ENCODE assay signal across 8 cellular contexts in genomic region chr11:45872513-45873356, GRCh38. TPM values are rescaled to one million over a fixed set of nuclear protein-coding genes. Genes with fewer than 3 reads are reported as not detected.
DNase-seq lines count a peak whose midpoint lies in the region; ATAC-seq and TF ChIP-seq lines count a peak whose summit lies in the region.

No MANE protein-coding gene starts in this region.

- H3K4me1 ChIP-seq in A673 (ENCODE audit: insufficient read depth, low read length, poor library complexity, severe bottlenecking) (peaks cover 21% of the 10 kb centered on the region), esophagus muscularis mucosa (no peaks in the 10 kb centered on the region)

- POLR2A ChIA-PET in A673 (lab: Charles Lee; ENCODE audit: low non-redundant PET) = interaction anchor here (0.8 kb wide), 1 partner anchor 10 kb away, joined by 4 read pairs; no protein-coding TSS in a partner anchor
- POLR2A ChIA-PET in naive thymus-derived CD8-positive, alpha-beta T cell (lab: Charles Lee) = interaction anchor here (0.6 to 0.8 kb wide), 2 partner anchors 14 to 104 kb away, joined by 3 to 4 read pairs; no protein-coding TSS in a partner anchor

- peaks cover 52% of the 10 kb centered on the region for H3K36me3 ChIP-seq in A673 (ENCODE audit: insufficient read depth, low read length, poor library complexity, severe bottlenecking)
- H3K36me3 ChIP-seq in esophagus muscularis mucosa = peaks cover 83 to 100% (median 99%) of the 10 kb centered on the region in 4 donors

- 63% methylated on average over 10 of the region's 10 CpGs for WGBS in esophagus muscularis mucosa

- H3K27ac Mint-ChIP-seq in naive thymus-derived CD8-positive, alpha-beta T cell = no peak overlapping the region

- no peak for TF ChIP-seq EP300 in esophagus muscularis mucosa (IDR thresholded peaks at IDR 0.05)

- no TSS peak for BruUV-seq in A673 (replicated peaks; lab: Mats Ljungman, UMichigan)

- H3K9me3 Mint-ChIP-seq in naive thymus-derived CD8-positive, alpha-beta T cell = no peaks in the 10 kb centered on the region

- TF ChIP-seq POLR2A in esophagus muscularis mucosa (IDR thresholded peaks at IDR 0.05; ENCODE audit: low read depth) = no peak

- peak; percentile 60 to 62 for ATAC-seq in naive thymus-derived CD8-positive, alpha-beta T cell
- no peak for ATAC-seq in HG02870 (IDR thresholded peaks at IDR 0.05; ENCODE audit: unreplicated experiment)
- no peak for ATAC-seq in GM21737 (IDR thresholded peaks at IDR 0.05; ENCODE audit: unreplicated experiment)

- peaks cover 0 to 4% (median 0%) of the 10 kb centered on the region in 4 donors for H3K4me1 Mint-ChIP-seq in naive thymus-derived CD8-positive, alpha-beta T cell

- peaks cover 17 to 96% (median 53%) of the 10 kb centered on the region in 3 donors for H3K36me3 Mint-ChIP-seq in naive thymus-derived CD8-positive, alpha-beta T cell

- TF ChIP-seq CTCF in A673 (conservative IDR thresholded peaks at IDR 0.05; ENCODE audit: low read depth, low read length) (peak; percentile 100), esophagus muscularis mucosa (IDR thresholded peaks at IDR 0.05) (peak; percentile 45 to 66 (median 46))

- H3K9me3 ChIP-seq in A673 (ENCODE audit: low read depth, low read length, poor library complexity, severe bottlenecking) (no peaks in the 10 kb centered on the region), esophagus muscularis mucosa (no peaks in the 10 kb centered on the region)

- CTCF ChIA-PET in A673 (lab: Charles Lee) = interaction anchor here (0.5 to 3.4 kb wide), 30 partner anchors 9 to 1209 kb away, joined by 3 to 39 read pairs (median 4); partner anchors contain the start of genes CRY2 and PEX16

- DNase-seq in A673 (ENCODE audit: low spot score) (peak; percentile 100), GM03348 (ENCODE audit: low spot score) (peak; percentile 83), NCI-H146 treated with DMSO at 0.1 percent for 48 hours (lab: John Stamatoyannopoulos, UW; ENCODE audit: unreplicated experiment) (peak; percentile 15), UCSD-AML1 (lab: John Stamatoyannopoulos, UW; ENCODE audit: unreplicated experiment) (peak; percentile 35), esophagus muscularis mucosa (ENCODE audit: extremely low spot score) (no peak)
- DNase-seq in naive thymus-derived CD8-positive, alpha-beta T cell = peak in 4 of 10 donors; percentile 11 to 33 (median 16)

- intact Hi-C loops in A673 (cut with micrococcal nuclease; ENCODE audit: unreplicated experiment) = loop anchor here (1.0 to 10.0 kb wide), 4 partner anchors 44 to 362 kb away; partner anchors contain the start of gene PEX16
- intact Hi-C loops in esophagus muscularis mucosa (cut with DNase I) = no loop called here

- H3K27ac ChIP-seq in A673 (ENCODE audit: low read depth, low read length, poor library complexity, severe bottlenecking) (peak overlapping the region; percentile 61), esophagus muscularis mucosa (replicated peaks in 1 of 4) (no peak overlapping the region)

- H3K4me3 Mint-ChIP-seq in naive thymus-derived CD8-positive, alpha-beta T cell = no peak overlapping the region

- no peaks in the 10 kb centered on the region for H3K27me3 Mint-ChIP-seq in naive thymus-derived CD8-positive, alpha-beta T cell

- H3K4me3 ChIP-seq in A673 (ENCODE audit: low read depth, low read length, poor library complexity, severe bottlenecking) (no peak overlapping the region), esophagus muscularis mucosa (no peak overlapping the region)

- H3K27me3 ChIP-seq in A673 (replicated peaks; ENCODE audit: insufficient read depth, low read depth, low read length, poor library complexity) (no peaks in the 10 kb centered on the region), esophagus muscularis mucosa (no peaks in the 10 kb centered on the region)

RNA-seq across cellular contexts. Expression of gene MAPK8IP1, which starts 12.7 kb away (rescaled TPM):
- 46.0 and 46.2 TPM in 2 replicates for total RNA-seq in A673 (2021)
- total RNA-seq in esophagus muscularis mucosa = 10 to 100 TPM in 3 of 4 donors, 1 to 10 TPM in 1; 7.5 to 20.6 (median 16.1) TPM
- 1 to 10 TPM; 1.6 to 2.1 TPM for total RNA-seq in naive thymus-derived CD8-positive, alpha-beta T cell
- not detected for polyA plus RNA-seq in naive thymus-derived CD8-positive, alpha-beta T cell

RNA-seq across cellular contexts. Expression of gene CRY2, which starts 25.5 kb away (rescaled TPM):
- total RNA-seq in A673 (2021) (46.4 and 47.0 TPM in 2 replicates), esophagus muscularis mucosa (10 to 100 TPM; 32.0 to 57.6 (median 49.7) TPM)
- 10 to 100 TPM; 59.5 to 64.5 TPM for total RNA-seq in naive thymus-derived CD8-positive, alpha-beta T cell
- polyA plus RNA-seq in naive thymus-derived CD8-positive, alpha-beta T cell = 10 to 100 TPM; 24.3 to 33.4 (median 30.3) TPM

RNA-seq across cellular contexts. Expression of gene FREY1, which starts 34.3 kb away (rescaled TPM):
- total RNA-seq in A673 (2021) (3.3 and 3.8 TPM in 2 replicates), esophagus muscularis mucosa (1 to 10 TPM in 3 of 4 donors, under 1 TPM in 1; 0.65 to 3.7 (median 1.4) TPM)
- 1 to 10 TPM; 3.1 to 3.4 TPM for total RNA-seq in naive thymus-derived CD8-positive, alpha-beta T cell
- not detected for polyA plus RNA-seq in naive thymus-derived CD8-positive, alpha-beta T cell

RNA-seq across cellular contexts. Expression of gene PEX16, which starts 44.9 kb away (rescaled TPM):
- total RNA-seq in A673 (2021) (64.1 and 68.9 TPM in 2 replicates), esophagus muscularis mucosa (10 to 100 TPM; 15.4 to 32.2 (median 23.2) TPM)
- 10 to 100 TPM; 66.8 to 74.1 TPM for total RNA-seq in naive thymus-derived CD8-positive, alpha-beta T cell
- polyA plus RNA-seq in naive thymus-derived CD8-positive, alpha-beta T cell = 10 to 100 TPM; 46.1 to 54.1 (median 53.2) TPM

RNA-seq across cellular contexts. Expression of gene LARGE2, which starts 49.7 kb away (rescaled TPM):
- 9.1 and 10.9 TPM in 2 replicates for total RNA-seq in A673 (2021)
- total RNA-seq in esophagus muscularis mucosa = under 1 TPM in 1 of 4 donors, not detected in 3; 0.17 TPM
- 1 to 10 TPM; 4.1 to 5.6 TPM for total RNA-seq in naive thymus-derived CD8-positive, alpha-beta T cell
- 1 to 10 TPM in 2 of 3 donors, under 1 TPM in 1; 0.71 to 2.0 (median 1.7) TPM for polyA plus RNA-seq in naive thymus-derived CD8-positive, alpha-beta T cell

Comparison
In these comparisons a context has a peak if more than half of its experiments do, and no peak if none do; other contexts are left out.
1. ATAC-seq: peak in naive thymus-derived CD8-positive, alpha-beta T cell (2 of 2); none in HG02870 (single experiment) and GM21737 (single experiment).